25 cellular contexts compared by ENCODE assay signal in the genomic region with DNA sequence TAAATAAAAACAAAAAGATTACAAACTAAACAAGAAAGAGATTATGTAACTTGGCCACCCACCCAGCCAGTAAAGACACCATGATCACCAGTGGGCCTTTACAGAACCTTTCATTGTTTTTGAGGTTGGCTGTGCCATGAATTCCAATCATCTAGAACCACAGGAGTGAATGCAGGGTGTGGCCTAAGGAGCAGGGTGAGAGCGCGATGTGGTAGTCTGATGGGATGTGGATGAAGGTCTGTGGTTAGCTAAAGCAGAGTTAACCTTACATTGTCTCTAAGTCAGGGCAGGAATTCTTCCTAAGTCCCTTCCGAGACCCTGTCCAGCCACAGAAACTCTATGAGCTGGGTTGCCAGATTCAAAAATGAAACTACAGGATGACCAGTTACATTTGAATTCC. TPM values are rescaled to one million over a fixed set of nuclear protein-coding genes. Genes with fewer than 3 reads are reported as not detected.
A peak's percentile ranks its signal among the peaks of the same experiment; 100 is the strongest.
DNase-seq lines count a peak whose midpoint lies in the region; ATAC-seq and TF ChIP-seq lines count a peak whose summit lies in the region.
"Had no signal": no experiment of that assay in that cellular context is flagged by ENCODE, and none has a peak within 500 bp of the region (broad histone marks: within the 10 kb centered on the region; RNA-seq: fewer than 3 reads in every experiment).

No MANE protein-coding gene starts in this region.

- no peak for ATAC-seq in HG03097 (IDR thresholded peaks at IDR 0.05; ENCODE audit: low FRiP score, unreplicated experiment)
- ATAC-seq in GM18873 (IDR thresholded peaks at IDR 0.05; ENCODE audit: low FRiP score, unreplicated experiment), result no peak
- ATAC-seq: left lobe of liver; naive thymus-derived CD4-positive, alpha-beta T cell; stimulated activated memory B cell treated with anti-CD40 and anti-IgM and Interleukin-4, amounts not matched to agents 10 μg/mL and 1 μg/mL and 100 μg/mL, for 72 hours had no signal

- no peak overlapping the region for H3K27ac Mint-ChIP-seq in osteocyte (ENCODE audit: unreplicated experiment)
- H3K27ac Mint-ChIP-seq: activated CD4-positive, alpha-beta memory T cell treated with anti-CD3 and anti-CD28 coated beads, Interleukin-2, amount 10 ng/mL, durations not matched to agents 7 days and 5 days; activated T-helper 1 cell treated with anti-CD3 and anti-CD28 coated beads, Interleukin-12 subunit alpha, Interleukin-12 subunit beta, Interleukin-2, Interleukin-4 antibody, amounts not matched to agents 30 ng/mL and 10 ng/mL and 1 ng/mL, durations not matched to agents 14 hours and 24 hours and 36 hours; CD4-positive, CD25-positive, alpha-beta regulatory T cell; dendritic cell treated with granulocyte-macrophage colony-stimulating factor and Interleukin-4, amounts not matched to agents 40 ng/mL and 50 ng/mL, for 4 days; naive thymus-derived CD4-positive, alpha-beta T cell; stimulated activated memory B cell treated with anti-CD40 and anti-IgM and Interleukin-4, amounts not matched to agents 10 μg/mL and 1 μg/mL and 100 μg/mL, for 72 hours had no signal

- DNase-seq in DMS 273 (lab: John Stamatoyannopoulos, UW; ENCODE audit: unreplicated experiment) (peak; percentile 26), DMS 273 treated with DMSO at 0.1 percent for 48 hours (lab: John Stamatoyannopoulos, UW) (no peak), RPMI7951 (ENCODE audit: low read depth) (peak; percentile 31), choroid plexus epithelial cell (ENCODE audit: low read depth) (peak; percentile 13), osteocyte (ENCODE audit: extremely low spot score, unreplicated experiment) (peak; percentile 30), retina (no peak)
- DNase-seq: activated CD4-positive, alpha-beta memory T cell treated with anti-CD3 and anti-CD28 coated beads, Interleukin-2, amount 10 ng/mL, durations not matched to agents 7 days and 5 days; activated CD8-positive, alpha-beta memory T cell treated with anti-CD3 and anti-CD28 coated beads, Interleukin-2, amount 50 U/mL, for 4 hours; activated naive CD4-positive, alpha-beta T cell treated with Interleukin-2 at 50 U/mL for 16 hours; CD4-positive, CD25-positive, alpha-beta regulatory T cell; central memory CD4-positive, alpha-beta T cell; erythroblast; glutamatergic neuron; naive thymus-derived CD4-positive, alpha-beta T cell; NK-92 treated with Interleukin-12 subunit alpha and Interleukin-12 subunit beta, amount 100 ng/mL, for 24 hours; T-helper 2 cell; upper lobe of right lung had no signal

- H3K4me3 Mint-ChIP-seq in osteocyte (ENCODE audit: unreplicated experiment), result no peak overlapping the region
- H3K4me3 Mint-ChIP-seq: activated CD4-positive, alpha-beta memory T cell treated with anti-CD3 and anti-CD28 coated beads, Interleukin-2, amount 10 ng/mL, durations not matched to agents 7 days and 5 days; activated T-helper 1 cell treated with anti-CD3 and anti-CD28 coated beads, Interleukin-12 subunit alpha, Interleukin-12 subunit beta, Interleukin-2, Interleukin-4 antibody, amounts not matched to agents 30 ng/mL and 10 ng/mL and 1 ng/mL, durations not matched to agents 14 hours and 24 hours and 36 hours; CD4-positive, CD25-positive, alpha-beta regulatory T cell; dendritic cell treated with granulocyte-macrophage colony-stimulating factor and Interleukin-4, amounts not matched to agents 40 ng/mL and 50 ng/mL, for 4 days; IgD-negative memory B cell; naive thymus-derived CD4-positive, alpha-beta T cell; stimulated activated memory B cell treated with anti-CD40 and anti-IgM and Interleukin-4, amounts not matched to agents 10 μg/mL and 1 μg/mL and 100 μg/mL, for 72 hours had no signal

- H3K27me3 Mint-ChIP-seq in osteocyte (ENCODE audit: unreplicated experiment), result peaks cover 9% of the 10 kb centered on the region
- H3K27me3 Mint-ChIP-seq: stimulated activated memory B cell treated with anti-CD40 and anti-IgM and Interleukin-4, amounts not matched to agents 10 μg/mL and 1 μg/mL and 100 μg/mL, for 72 hours had no signal

- peaks cover 22% of the 10 kb centered on the region for H3K4me1 Mint-ChIP-seq in osteocyte (ENCODE audit: unreplicated experiment)
- H3K4me1 Mint-ChIP-seq: activated CD4-positive, alpha-beta memory T cell treated with anti-CD3 and anti-CD28 coated beads, Interleukin-2, amount 10 ng/mL, durations not matched to agents 7 days and 5 days; naive thymus-derived CD4-positive, alpha-beta T cell had no signal

- TF ChIP-seq CTCF in choroid plexus epithelial cell (conservative IDR thresholded peaks at IDR 0.05; ENCODE audit: low read depth, low read length), result no peak
- TF ChIP-seq CTCF in osteocyte (IDR thresholded peaks at IDR 0.05), result no peak

- H3K36me3 Mint-ChIP-seq in osteocyte (ENCODE audit: unreplicated experiment), result no peaks in the 10 kb centered on the region
- H3K36me3 Mint-ChIP-seq: CD4-positive, CD25-positive, alpha-beta regulatory T cell; IgD-negative memory B cell; naive thymus-derived CD4-positive, alpha-beta T cell; stimulated activated memory B cell treated with anti-CD40 and anti-IgM and Interleukin-4, amounts not matched to agents 10 μg/mL and 1 μg/mL and 100 μg/mL, for 72 hours had no signal

- H3K4me3 ChIP-seq in choroid plexus epithelial cell (ENCODE audit: low read depth, low read length), result no peak overlapping the region
- H3K4me3 ChIP-seq: HAP-1, upper lobe of right lung had no signal

- H3K9me3 Mint-ChIP-seq in osteocyte (ENCODE audit: unreplicated experiment), result no peaks in the 10 kb centered on the region
- H3K9me3 Mint-ChIP-seq: activated CD4-positive, alpha-beta memory T cell treated with anti-CD3 and anti-CD28 coated beads, Interleukin-2, amount 10 ng/mL, durations not matched to agents 7 days and 5 days; activated T-helper 1 cell treated with anti-CD3 and anti-CD28 coated beads, Interleukin-12 subunit alpha, Interleukin-12 subunit beta, Interleukin-2, Interleukin-4 antibody, amounts not matched to agents 30 ng/mL and 10 ng/mL and 1 ng/mL, durations not matched to agents 14 hours and 24 hours and 36 hours; dendritic cell treated with granulocyte-macrophage colony-stimulating factor and Interleukin-4, amounts not matched to agents 40 ng/mL and 50 ng/mL, for 4 days; IgD-negative memory B cell; stimulated activated memory B cell treated with anti-CD40 and anti-IgM and Interleukin-4, amounts not matched to agents 10 μg/mL and 1 μg/mL and 100 μg/mL, for 72 hours had no signal

RNA-seq across cellular contexts. Expression of gene CDKN3, which starts 54.0 kb away (rescaled TPM):
- 253 and 296 TPM in 2 replicates for total RNA-seq in RPMI7951 (2014; rRNA removed; shearing (Covaris generic))
- total RNA-seq in osteocyte, result 8.5 and 10.6 TPM in 2 replicates

Comparison
In these comparisons a context has a peak if more than half of its experiments do, and no peak if none do; other contexts are left out.
1. DNase-seq: peak in DMS 273 (single experiment), RPMI7951 (single experiment), choroid plexus epithelial cell (single experiment) and osteocyte (single experiment); none in DMS 273 treated with DMSO at 0.1 percent for 48 hours (single experiment) and retina (single experiment).
2. RNA of gene CDKN3, which starts 54.0 kb away (total RNA-seq): 253 to 296 TPM in RPMI7951; 8.5 to 10.6 TPM in osteocyte; every median in the first group is over 10 times any median in the second.